Comparison of ENCODE assay signal across 8 cellular contexts in the genomic region with DNA sequence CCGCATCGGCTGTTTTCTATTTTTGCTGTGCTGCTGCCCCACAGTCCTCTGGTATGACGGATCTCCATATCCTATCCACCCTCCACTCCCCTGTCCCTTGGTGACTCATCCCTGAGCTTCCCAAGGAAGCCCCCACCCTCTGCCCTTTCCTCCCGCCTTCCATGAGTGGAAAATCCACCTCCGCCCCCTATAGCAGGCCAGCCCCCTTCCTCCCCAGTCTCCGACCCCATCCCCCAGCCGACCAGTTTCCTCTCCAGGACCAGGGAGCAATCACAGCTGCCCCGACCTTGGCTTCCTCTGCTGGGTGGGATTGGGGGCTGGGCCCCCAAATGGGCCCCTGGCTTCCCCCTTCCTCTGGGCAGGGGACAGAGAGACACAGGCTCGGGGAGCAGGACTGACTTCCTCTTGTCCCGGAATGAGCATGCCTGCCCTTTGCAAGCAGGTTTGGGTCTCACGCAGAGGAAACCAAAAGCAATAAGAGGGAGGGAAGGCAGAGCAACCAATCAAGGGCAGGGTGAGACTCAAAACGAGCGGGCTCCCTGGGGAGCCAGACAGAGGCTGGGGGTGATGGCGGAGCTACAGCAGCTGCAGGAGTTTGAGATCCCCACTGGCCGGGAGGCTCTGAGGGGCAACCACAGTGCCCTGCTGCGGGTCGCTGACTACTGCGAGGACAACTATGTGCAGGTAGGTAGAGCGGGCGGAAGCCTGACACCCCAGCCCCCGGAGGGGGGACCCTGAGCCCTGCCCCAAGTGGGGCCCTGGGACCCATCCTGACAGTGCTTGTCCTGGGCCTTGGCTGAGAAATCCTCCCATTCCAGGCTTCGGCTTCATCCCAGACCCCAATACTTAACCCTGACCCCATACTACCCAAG. TPM values are rescaled to one million over a fixed set of nuclear protein-coding genes. Genes with fewer than 3 reads are reported as not detected.
DNase-seq lines count a peak whose midpoint lies in the region; ATAC-seq and TF ChIP-seq lines count a peak whose summit lies in the region.

A gene with protein sequence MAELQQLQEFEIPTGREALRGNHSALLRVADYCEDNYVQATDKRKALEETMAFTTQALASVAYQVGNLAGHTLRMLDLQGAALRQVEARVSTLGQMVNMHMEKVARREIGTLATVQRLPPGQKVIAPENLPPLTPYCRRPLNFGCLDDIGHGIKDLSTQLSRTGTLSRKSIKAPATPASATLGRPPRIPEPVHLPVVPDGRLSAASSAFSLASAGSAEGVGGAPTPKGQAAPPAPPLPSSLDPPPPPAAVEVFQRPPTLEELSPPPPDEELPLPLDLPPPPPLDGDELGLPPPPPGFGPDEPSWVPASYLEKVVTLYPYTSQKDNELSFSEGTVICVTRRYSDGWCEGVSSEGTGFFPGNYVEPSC (plus strand): TSS at position 550 of the 872 bp plus-strand sequence. CDS start 18 bp downstream, at position 568.
A gene (minus strand): TSS at position 417 of the 872 bp plus-strand sequence. CDS start 3,152 bp downstream, outside the sequence.

- DNase-seq in left colon (peak; percentile 54 to 60), NCI-H2107 treated with DMSO at 0.1 percent for 48 hours (lab: John Stamatoyannopoulos, UW; ENCODE audit: unreplicated experiment) (no peak), NCI-H128 (lab: John Stamatoyannopoulos, UW; ENCODE audit: unreplicated experiment) (no peak)
- DNase-seq in stimulated activated CD8-positive, alpha-beta memory T cell treated with anti-CD3 and anti-CD28 coated beads, Interleukin-4, amount 100 ng/mL, for 24 hours (ENCODE audit: low read depth), result peak; percentile 49

- no peaks in the 10 kb centered on the region for H3K9me3 Mint-ChIP-seq in activated naive CD8-positive, alpha-beta T cell (ENCODE audit: low read depth)

- peak within 1 kb of the TSS; percentile 92 for H3K4me3 Mint-ChIP-seq in activated naive CD8-positive, alpha-beta T cell

- H3K4me1 Mint-ChIP-seq in activated naive CD8-positive, alpha-beta T cell (ENCODE audit: low read depth), result peaks cover 73% of the 10 kb centered on the region

- H3K27me3 Mint-ChIP-seq in activated naive CD8-positive, alpha-beta T cell, result no peaks in the 10 kb centered on the region

- intact Hi-C loops in left colon (cut with DNase I, micrococcal nuclease), result no loop called here

- H3K36me3 Mint-ChIP-seq in activated naive CD8-positive, alpha-beta T cell, result peaks cover 11% of the 10 kb centered on the region

- ATAC-seq in GM18502 (IDR thresholded peaks at IDR 0.05; ENCODE audit: poor library complexity, unreplicated experiment), result peak; percentile 78
- peak; percentile 81 for ATAC-seq in HG02642 (IDR thresholded peaks at IDR 0.05; ENCODE audit: poor library complexity, unreplicated experiment)
- ATAC-seq in left colon, result peak; percentile 49

- peak within 1 kb of the TSS; percentile 88 for H3K27ac Mint-ChIP-seq in activated naive CD8-positive, alpha-beta T cell

TF ChIP-seq in PFSK-1, 5 proteins besides CTCF, POLR2A, EP300 and RAD21:
- TF ChIP-seq FOXP2 (optimal IDR thresholded peaks at IDR 0.05; ENCODE audit: borderline replicate concordance, extremely low read depth, extremely low read length, insufficient read depth) (peak; percentile 14), POLR2AphosphoS5 (IDR thresholded peaks at IDR 0.05; ENCODE audit: low read depth, low read length) (no peak)

RNA-seq across cellular contexts. Expression of the first gene that starts in this region (rescaled TPM):
- 2.3 TPM for polyA plus RNA-seq in PFSK-1 (2012; ENCODE audit: insufficient read length, low read depth)
- total RNA-seq in left colon, result 1 to 10 TPM; 3.4 to 7.6 TPM

RNA-seq across cellular contexts. Expression of the second gene that starts in this region (rescaled TPM):
- not detected for polyA plus RNA-seq in PFSK-1 (2012; ENCODE audit: insufficient read length, low read depth)
- total RNA-seq in left colon, result 1 to 10 TPM; 1.3 to 1.4 TPM

Comparison
In these comparisons a context has a peak if more than half of its experiments do, and no peak if none do; other contexts are left out.
1. DNase-seq: peak in left colon (2 of 2) and stimulated activated CD8-positive, alpha-beta memory T cell treated with anti-CD3 and anti-CD28 coated beads, Interleukin-4, amount 100 ng/mL, for 24 hours (single experiment); none in NCI-H2107 treated with DMSO at 0.1 percent for 48 hours (single experiment) and NCI-H128 (single experiment).
2. Peak in every context shown above with its lines, with median percentiles within 50 percentile points of each other: ATAC-seq.